Comparison of ENCODE assay signal across 18 cellular contexts in the genomic region with DNA sequence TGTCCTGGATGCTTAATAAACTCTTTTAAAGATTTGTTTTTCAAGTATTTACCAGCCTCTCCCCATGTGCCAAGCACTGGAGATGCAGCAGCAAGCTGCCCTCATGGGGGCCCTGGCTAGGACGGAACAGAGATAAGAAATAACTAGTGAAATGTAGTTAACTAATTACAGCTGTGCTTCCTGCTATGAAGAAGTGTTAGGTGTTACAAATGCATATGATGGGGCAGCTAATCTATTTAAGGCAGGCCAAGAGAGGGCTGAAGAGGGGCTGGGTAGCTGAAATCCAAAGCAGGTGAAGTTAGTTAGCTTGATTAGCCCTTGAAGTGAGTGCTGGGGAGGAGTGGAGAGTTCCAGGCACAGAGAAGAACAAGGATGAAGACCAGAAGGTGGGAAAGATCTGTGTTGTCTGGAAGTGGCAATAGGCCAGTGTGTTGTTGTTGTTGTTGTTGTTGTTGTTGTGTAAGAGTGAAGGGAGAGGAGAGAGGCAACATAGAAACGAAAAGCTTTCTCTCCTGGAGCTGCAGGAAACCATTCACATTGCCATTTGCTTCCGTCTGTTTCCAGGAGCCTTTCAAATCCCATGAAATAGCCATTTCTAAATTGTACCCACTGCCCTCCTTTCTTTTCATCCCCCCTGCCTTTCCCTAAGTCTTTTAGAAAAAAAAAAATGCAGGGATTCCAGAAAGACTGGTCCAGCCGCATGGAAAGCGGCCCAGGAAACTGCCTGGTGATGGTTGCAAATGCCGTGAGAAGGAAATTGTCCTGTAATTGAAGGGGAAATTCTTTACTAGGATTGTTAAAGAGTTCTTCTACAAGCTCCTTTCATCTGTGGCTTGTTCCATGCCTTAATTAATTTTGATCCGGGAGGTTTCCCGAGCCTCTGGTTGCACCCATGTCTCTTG.
"Had no signal": no experiment of that assay in that cellular context is flagged by ENCODE, and none has a peak within 500 bp of the region (broad histone marks: within the 10 kb centered on the region; RNA-seq: fewer than 3 reads in every experiment).

No MANE protein-coding gene starts in this region.

- H3K9me3 ChIP-seq: left lung, sigmoid colon, thyroid gland had no signal

- DNase-seq: activated CD4-positive, alpha-beta memory T cell treated with anti-CD3 and anti-CD28 coated beads, Interleukin-2, amount 10 ng/mL, durations not matched to agents 7 days and 5 days; activated CD4-positive, alpha-beta T cell treated with anti-CD3 and anti-CD28 coated beads for 48 hours; activated CD4-positive, CD25-positive, alpha-beta regulatory T cell; activated CD8-positive, alpha-beta memory T cell treated with anti-CD3 and anti-CD28 coated beads, Interleukin-2, amount 10 ng/mL, durations not matched to agents 7 days and 5 days; activated naive CD4-positive, alpha-beta T cell; activated naive CD8-positive, alpha-beta T cell treated with anti-CD3 and anti-CD28 coated beads for 36 hours; amniotic stem cell; dermis blood vessel endothelial cell; effector memory CD4-positive, alpha-beta T cell; foreskin fibroblast; glutamatergic neuron; kidney; left lung; sigmoid colon; stimulated activated naive CD4-positive, alpha-beta T cell; T-cell; thyroid gland had no signal

- H3K4me1 ChIP-seq: left lung, parathyroid adenoma, sigmoid colon, thyroid gland had no signal

- H3K27me3 ChIP-seq: thyroid gland had no signal

- H3K4me3 ChIP-seq: left lung, sigmoid colon, thyroid gland had no signal

- H3K79me2 ChIP-seq: parathyroid adenoma had no signal

- H3K27ac ChIP-seq: left lung, parathyroid adenoma, sigmoid colon, thyroid gland had no signal

- H3K36me3 ChIP-seq: left lung, sigmoid colon, thyroid gland had no signal

- H2AFZ ChIP-seq: parathyroid adenoma had no signal

- H3K9ac ChIP-seq: parathyroid adenoma had no signal
